In genomic region chr21:38561205-38561604, GRCh38 we compare ENCODE assay signal across 28 cellular contexts.
"Had no signal": no experiment of that assay in that cellular context is flagged by ENCODE, and none has a peak within 500 bp of the region (broad histone marks: within the 10 kb centered on the region; RNA-seq: fewer than 3 reads in every experiment).

No MANE protein-coding gene starts in this region.

- H3K27ac ChIP-seq: SJCRH30, SK-N-MC had no signal

- ATAC-seq: activated CD8-positive, alpha-beta T cell treated with anti-CD3 and anti-CD28 coated beads for 36 hours; activated T-cell treated with anti-CD3 and anti-CD28 coated beads, Interleukin-2, amount 50 U/mL, for 72 hours; activated T-helper 17 cell treated with anti-CD3 and anti-CD28 coated beads, Interleukin-2, amount 50 U/mL, for 72 hours; Panc1 had no signal

- H3K4me3 ChIP-seq: MG63, SJCRH30, SK-N-MC had no signal

- H3K4me1 ChIP-seq: SJCRH30 had no signal

- H3K36me3 ChIP-seq: MG63, SJCRH30 had no signal

- H3K9me3 ChIP-seq: MG63, SJCRH30 had no signal

- H3K27me3 ChIP-seq: MG63, SJCRH30 had no signal

- DNase-seq: activated CD4-positive, alpha-beta T cell treated with anti-CD3 and anti-CD28 coated beads, Interleukin-2, amount 10 ng/mL, durations not matched to agents 24 days and 14 days; activated CD4-positive, alpha-beta T cell treated with anti-CD3 and anti-CD28 coated beads, Interleukin-2, amount 50 U/mL, for 4 hours; activated CD8-positive, alpha-beta T cell treated with anti-CD3 and anti-CD28 coated beads for 36 hours; activated effector memory CD4-positive, alpha-beta T cell treated with anti-CD3 and anti-CD28 coated beads, Interleukin-2, amount 50 U/mL, for 16 hours; activated naive CD4-positive, alpha-beta T cell; activated naive CD4-positive, alpha-beta T cell treated with anti-CD3 and anti-CD28 coated beads, Interleukin-2, amount 50 U/mL, for 16 hours; activated naive CD8-positive, alpha-beta T cell treated with anti-CD3 and anti-CD28 coated beads for 36 hours; activated T-cell treated with anti-CD3 and anti-CD28 coated beads, Interleukin-2, amount 50 U/mL, for 1 hour; activated T-cell treated with anti-CD3 and anti-CD28 coated beads, Interleukin-2, amount 50 U/mL, for 72 hours; amniotic stem cell; aorta; Kasumi-1; MG63; NCI-H1048; NCI-H1105 treated with DMSO at 0.1 percent for 48 hours; NCI-H1436; NCI-H187; NCI-H2029 treated with DMSO at 0.1 percent for 48 hours; NCI-H2107; NCI-H2171; NCI-H510A treated with DMSO at 0.1 percent for 48 hours; NCI-H526 treated with DMSO at 0.1 percent for 48 hours; SHP77; SJCRH30; T1000 had no signal
